Comparison of ENCODE assay signal across 8 cellular contexts in genomic region chr16:86072328-86073102, GRCh38.
DNase-seq lines count a peak whose midpoint lies in the region; ATAC-seq, FAIRE-seq and TF ChIP-seq lines count a peak whose summit lies in the region.

No MANE protein-coding gene starts in this region.

- H3K4me1 ChIP-seq in Caco-2 = no peaks in the 10 kb centered on the region

- no TSS peak for BruUV-seq in Caco-2 (replicated peaks; lab: Mats Ljungman, UMichigan)

- no peak for ATAC-seq in esophagus mucosa

- H3K36me3 ChIP-seq in Caco-2 (ENCODE audit: control insufficient read depth, insufficient read depth, low read length) = no peaks in the 10 kb centered on the region

- no peaks in the 10 kb centered on the region for H3K36me3 Mint-ChIP-seq in Caco-2 (ENCODE audit: insufficient read depth, unreplicated experiment)

- in situ Hi-C loops in astrocyte of the spinal cord (cut with HindIII; ENCODE audit: low sequenced_read_pairs) = loop anchor here (5.0 kb wide), 1 partner anchor 445 kb away; no protein-coding TSS in a partner anchor

- DNase-seq in Caco-2 = peak; percentile 72 to 78
- DNase-seq in HPDE6-E6E7 (ENCODE audit: extremely low spot score) = peak; percentile 55
- peak; percentile 10 for DNase-seq in RCC 7860 (ENCODE audit: low spot score)
- peak; percentile 70 for DNase-seq in astrocyte of the spinal cord (ENCODE audit: low read depth, low spot score)
- peak; percentile 74 for DNase-seq in iPS-NIHi11 (ENCODE audit: low spot score)
- DNase-seq in stimulated activated CD4-positive, alpha-beta T cell treated with anti-CD3 and anti-CD28 coated beads, Interleukin-12 subunit alpha, Interleukin-12 subunit beta, amount 100 ng/mL, for 4 hours = peak; percentile 33
- no peak for DNase-seq in NCI-H1930 (lab: John Stamatoyannopoulos, UW)

- H3K4me3 ChIP-seq in Caco-2 (ENCODE audit: low read depth, low read length) = no peak overlapping the region
- H3K4me3 ChIP-seq in astrocyte of the spinal cord (ENCODE audit: low read depth, low read length) = no peak overlapping the region

- no peaks in the 10 kb centered on the region for H3K9me3 ChIP-seq in Caco-2

- no peaks in the 10 kb centered on the region for H3K27me3 ChIP-seq in Caco-2 (replicated peaks; ENCODE audit: control insufficient read depth, insufficient read depth, low read length)

- CTCF ChIA-PET in Caco-2 (lab: Charles Lee) = interaction anchor here (0.5 to 1.8 kb wide), 14 partner anchors 9 to 533 kb away, joined by 3 to 7 read pairs (median 4); no protein-coding TSS in a partner anchor

- TF ChIP-seq CTCF in Caco-2 (IDR thresholded peaks at IDR 0.05; ENCODE audit: insufficient read depth in 1 of 2, low read depth in 1 of 2, low read length in 1 of 2, severe bottlenecking in 1 of 2, unreplicated experiment in 1 of 2) (peak; percentile 91 to 96), astrocyte of the spinal cord (IDR thresholded peaks at IDR 0.05; ENCODE audit: low read depth, low read length) (peak; percentile 87)

- H3K4me3 Mint-ChIP-seq in Caco-2 (ENCODE audit: unreplicated experiment) = no peak overlapping the region

- H3K27ac Mint-ChIP-seq in Caco-2 (ENCODE audit: unreplicated experiment) = no peak overlapping the region

- intact Hi-C loops in Caco-2 (cut with micrococcal nuclease; ENCODE audit: unreplicated experiment) = loop anchor here (1.0 to 10.0 kb wide), 3 partner anchors 251 to 448 kb away; no protein-coding TSS in a partner anchor

- FAIRE-seq in RCC 7860 (lab: Jason Lieb, UNC) = no peak

- H3K27me3 Mint-ChIP-seq in Caco-2 (ENCODE audit: insufficient read depth, unreplicated experiment) = no peaks in the 10 kb centered on the region

- POLR2A ChIA-PET in Caco-2 (lab: Charles Lee) = interaction anchor here (0.7 kb wide), 1 partner anchor 448 kb away, joined by 10 read pairs; no protein-coding TSS in a partner anchor

- H3K4me1 Mint-ChIP-seq in Caco-2 (ENCODE audit: low read depth, unreplicated experiment) = no peaks in the 10 kb centered on the region

- H3K9me3 Mint-ChIP-seq in Caco-2 (ENCODE audit: unreplicated experiment) = no peaks in the 10 kb centered on the region

Comparison
In these comparisons a context has a peak if more than half of its experiments do, and no peak if none do; other contexts are left out.
1. DNase-seq: peak in Caco-2 (2 of 2), HPDE6-E6E7 (single experiment), RCC 7860 (single experiment), astrocyte of the spinal cord (single experiment), iPS-NIHi11 (single experiment) and stimulated activated CD4-positive, alpha-beta T cell treated with anti-CD3 and anti-CD28 coated beads, Interleukin-12 subunit alpha, Interleukin-12 subunit beta, amount 100 ng/mL, for 4 hours (single experiment); none in NCI-H1930 (0 of 2).